In the genomic region with DNA sequence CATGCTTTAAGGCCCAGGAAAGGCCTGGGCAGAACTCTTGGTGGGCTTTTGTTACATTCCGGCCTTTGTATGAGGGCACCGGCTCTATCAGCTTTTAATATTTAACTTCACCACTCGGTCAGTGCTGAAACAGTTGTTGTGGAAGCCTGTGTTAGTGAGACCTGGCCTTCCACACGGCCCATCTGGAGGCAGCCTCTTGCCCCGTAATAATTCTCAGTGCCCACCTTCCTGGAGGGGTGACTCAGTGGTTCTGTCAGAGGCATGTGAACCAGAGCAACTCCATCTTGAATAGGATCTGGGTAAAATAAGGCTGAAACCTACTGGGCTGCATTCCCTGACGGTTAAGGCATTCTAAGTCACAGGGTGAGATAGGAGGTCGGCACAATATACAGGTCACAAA, we compare ENCODE assay signal across 22 cellular contexts.
DNase-seq lines count a peak whose midpoint lies in the region; ATAC-seq, FAIRE-seq and TF ChIP-seq lines count a peak whose summit lies in the region.
"Had no signal": no experiment of that assay in that cellular context is flagged by ENCODE, and none has a peak within 500 bp of the region (broad histone marks: within the 10 kb centered on the region; RNA-seq: fewer than 3 reads in every experiment).

No MANE protein-coding gene starts in this region.

- POLR2A ChIA-PET in K562 (lab: Yijun Ruan, JAX), result no interaction called here
- POLR2A ChIA-PET in HepG2 (lab: Yijun Ruan, JAX), result no interaction called here
- POLR2A ChIA-PET in CD8-positive, alpha-beta T cell (lab: Charles Lee), result no interaction called here

- H3K9ac ChIP-seq in K562 (ENCODE audit: insufficient read depth in 1 of 2, low read depth in 2 of 2, low read length in 2 of 2) (no peak overlapping the region), HepG2 (ENCODE audit: insufficient read depth, low read depth, low read length) (no peak overlapping the region)

- H3K27me3 Mint-ChIP-seq in neural crest cell (ENCODE audit: low read depth), result no peaks in the 10 kb centered on the region
- no peaks in the 10 kb centered on the region for H3K27me3 Mint-ChIP-seq in CD8-positive, alpha-beta T cell (ENCODE audit: low read depth)
- H3K27me3 Mint-ChIP-seq: CD4-positive, alpha-beta T cell; IgD-negative memory B cell had no signal

- no peak overlapping the region for H3K4me3 Mint-ChIP-seq in neural crest cell
- no peak overlapping the region for H3K4me3 Mint-ChIP-seq in CD8-positive, alpha-beta T cell
- H3K4me3 Mint-ChIP-seq: CD4-positive, alpha-beta T cell; HFFc6; IgD-negative memory B cell had no signal

- H3K36me3 ChIP-seq in K562 (ENCODE audit: control insufficient read depth, insufficient read depth, low read length) (no peaks in the 10 kb centered on the region), HepG2 (replicated peaks in 1 of 2; ENCODE audit: control insufficient read depth in 1 of 2, insufficient read depth in 2 of 2, low read length in 2 of 2) (no peaks in the 10 kb centered on the region)
- no peaks in the 10 kb centered on the region for H3K36me3 ChIP-seq in CD8-positive, alpha-beta T cell (ENCODE audit: insufficient read depth, low read length)

- TF ChIP-seq POLR2A in K562 (conservative IDR thresholded peaks at IDR 0.05) (no peak), HepG2 (IDR thresholded peaks at IDR 0.05; ENCODE audit: insufficient read depth in 1 of 2, low read depth in 2 of 2, low read length in 2 of 2) (no peak)

- no peak for DNase-seq in K562 (ENCODE audit: extremely low read depth in 1 of 4, low spot score in 3 of 4)
- DNase-seq in HepG2 (ENCODE audit: low spot score), result peak; percentile 3
- no peak for DNase-seq in neural crest cell (ENCODE audit: low read depth, low spot score)
- DNase-seq in NCI-H748 (lab: John Stamatoyannopoulos, UW; ENCODE audit: unreplicated experiment), result no peak
- DNase-seq in CD8-positive, alpha-beta T cell, result no peak
- DNase-seq in iPS-NIHi11 (ENCODE audit: low spot score), result no peak
- DNase-seq in A172 (ENCODE audit: low spot score), result no peak
- DNase-seq: AML-193; CD4-positive, alpha-beta T cell; DMS153; DMS79; GDM1; GOT3; H7; HFFc6 had no signal

- FAIRE-seq in K562 (lab: Jason Lieb, UNC) (no peak), HepG2 (lab: Jason Lieb, UNC) (no peak)
- FAIRE-seq: A549, GM12892, GM18507, HTR-8/SVneo had no signal

- H3K4me1 Mint-ChIP-seq in neural crest cell, result peaks cover 15% of the 10 kb centered on the region
- H3K4me1 Mint-ChIP-seq in CD8-positive, alpha-beta T cell (ENCODE audit: low read depth), result no peaks in the 10 kb centered on the region

- no peak for ATAC-seq in K562
- ATAC-seq in HepG2, result peak; percentile 61; the same call in 2 of the 3 replicates
- ATAC-seq in CD8-positive, alpha-beta T cell, result no peak
- ATAC-seq: A549, HCT116 had no signal

- H3K9me1 ChIP-seq in K562 (ENCODE audit: control insufficient read depth, insufficient read depth, low read length), result no peaks in the 10 kb centered on the region

- TF ChIP-seq CTCF in K562 (IDR thresholded peaks at IDR 0.05 in 2 of 3, conservative IDR thresholded peaks at IDR 0.05 in 1 of 3; ENCODE audit: insufficient read depth in 2 of 3, low read depth in 1 of 3, low read length in 3 of 3), result no peak
- TF ChIP-seq CTCF in HepG2 (CRISPR knock-in tag; IDR thresholded peaks at IDR 0.05), result no peak
- no peak for TF ChIP-seq CTCF in neural crest cell (conservative IDR thresholded peaks at IDR 0.05)
- no peak for TF ChIP-seq CTCF in CD8-positive, alpha-beta T cell (IDR thresholded peaks at IDR 0.05)

- TF ChIP-seq EP300 in K562 (IDR thresholded peaks at IDR 0.05; ENCODE audit: low read length) (no peak), HepG2 (IDR thresholded peaks at IDR 0.05; ENCODE audit: low read depth in 2 of 2, low read length in 2 of 2) (no peak), HepG2 (CRISPR knock-in tag; IDR thresholded peaks at IDR 0.05; ENCODE audit: borderline replicate concordance) (no peak)

- H3K36me3 Mint-ChIP-seq in neural crest cell (ENCODE audit: low read depth), result no peaks in the 10 kb centered on the region
- H3K36me3 Mint-ChIP-seq in CD8-positive, alpha-beta T cell, result no peaks in the 10 kb centered on the region

- no peaks in the 10 kb centered on the region for H4K20me1 ChIP-seq in K562 (replicated peaks; ENCODE audit: control insufficient read depth, insufficient read depth, low read length)
- no peaks in the 10 kb centered on the region for H4K20me1 ChIP-seq in HepG2 (ENCODE audit: insufficient read depth, low read length)

- no peaks in the 10 kb centered on the region for H3K9me3 Mint-ChIP-seq in neural crest cell
- H3K9me3 Mint-ChIP-seq in CD8-positive, alpha-beta T cell, result no peaks in the 10 kb centered on the region
- H3K9me3 Mint-ChIP-seq: CD4-positive, alpha-beta T cell; HFFc6 had no signal

- TF ChIP-seq RAD21 in K562 (CRISPR knock-in tag; conservative IDR thresholded peaks at IDR 0.05 in 1 of 2, IDR thresholded peaks at IDR 0.05 in 1 of 2) (no peak), HepG2 (CRISPR knock-in tag; IDR thresholded peaks at IDR 0.05) (no peak)

- no peaks in the 10 kb centered on the region for H3K79me2 ChIP-seq in K562 (ENCODE audit: control insufficient read depth, insufficient read depth, low read length)
- H3K79me2 ChIP-seq in HepG2 (ENCODE audit: insufficient read depth, low read length), result no peaks in the 10 kb centered on the region

- no peak overlapping the region for H3K27ac ChIP-seq in K562 (ENCODE audit: extremely low read depth, low read depth, low read length)
- no peak overlapping the region for H3K27ac ChIP-seq in HepG2 (ENCODE audit: extremely low read length, insufficient read depth, low read length)
- H3K27ac ChIP-seq in CD8-positive, alpha-beta T cell (ENCODE audit: low read depth, low read length), result no peak overlapping the region
- H3K27ac ChIP-seq: A549, C4-2B had no signal

- H3K27me3 ChIP-seq in K562 (ENCODE audit: control insufficient read depth in 2 of 2, insufficient read depth in 2 of 2, low read length in 2 of 2), result no peaks in the 10 kb centered on the region
- H3K27me3 ChIP-seq in HepG2 (ENCODE audit: control insufficient read depth in 1 of 2, insufficient read depth in 2 of 2, low read length in 2 of 2), result no peaks in the 10 kb centered on the region
- H3K27me3 ChIP-seq in CD8-positive, alpha-beta T cell (ENCODE audit: insufficient read depth, low read length), result no peaks in the 10 kb centered on the region

- BruUV-seq in K562 (replicated peaks; lab: Mats Ljungman, UMichigan) (no TSS peak), HepG2 (replicated peaks; lab: Mats Ljungman, UMichigan) (no TSS peak)

- no peaks in the 10 kb centered on the region for H3K4me1 ChIP-seq in K562 (replicated peaks in 1 of 2; ENCODE audit: control insufficient read depth in 2 of 2, insufficient read depth in 2 of 2, low read length in 2 of 2)
- peaks cover 25% of the 10 kb centered on the region for H3K4me1 ChIP-seq in HepG2 (ENCODE audit: insufficient read depth, low read length)
- H3K4me1 ChIP-seq in CD8-positive, alpha-beta T cell (ENCODE audit: insufficient read depth, low read length), result no peaks in the 10 kb centered on the region
- H3K4me1 ChIP-seq: A549 had no signal

- 3% methylated on average over 6 of the region's 7 CpGs for WGBS in K562 (ENCODE audit: insufficient coverage, low coverage, missing lambda C conversion rate)
- 37% methylated on average over 4 of the region's 7 CpGs for WGBS in HepG2 (ENCODE audit: low lambda C conversion rate)

- H3K9me3 ChIP-seq in K562 (replicated peaks; ENCODE audit: control insufficient read depth, insufficient read depth, low read depth, low read length) (no peaks in the 10 kb centered on the region), HepG2 (ENCODE audit: low read length) (no peaks in the 10 kb centered on the region)
- no peaks in the 10 kb centered on the region for H3K9me3 ChIP-seq in CD8-positive, alpha-beta T cell (ENCODE audit: low read length)
- H3K9me3 ChIP-seq: A549 had no signal

- H3K4me3 ChIP-seq in K562 (no peak overlapping the region), HepG2 (replicated peaks in 1 of 3; ENCODE audit: insufficient read depth in 1 of 3, low read depth in 2 of 3, low read length in 3 of 3) (no peak overlapping the region)
- no peak overlapping the region for H3K4me3 ChIP-seq in CD8-positive, alpha-beta T cell (ENCODE audit: low read depth, low read length)
- H3K4me3 ChIP-seq: A549 had no signal

- intact Hi-C loops in K562 (cut with micrococcal nuclease), result no loop called here
- intact Hi-C loops in HepG2 (cut with micrococcal nuclease; ENCODE audit: unreplicated experiment), result no loop called here
- intact Hi-C loops in CD8-positive, alpha-beta T cell (cut with DNase I, micrococcal nuclease), result no loop called here

- CTCF ChIA-PET in K562 (lab: Yijun Ruan, JAX; ENCODE audit: low intra/inter-chr PET ratio), result no interaction called here
- CTCF ChIA-PET in HepG2 (lab: Yijun Ruan, JAX; ENCODE audit: low intra/inter-chr PET ratio, low total read pairs), result no interaction called here
- CTCF ChIA-PET in CD8-positive, alpha-beta T cell (lab: Charles Lee), result no interaction called here

- in situ Hi-C loops in K562 (cut with MboI) (no loop called here), HepG2 (cut with HindIII; ENCODE audit: extremely low pct_ligation_motif_present, low pct_unique_long_range_greater_than_20kb) (no loop called here)

- H3K4me2 ChIP-seq in K562 (ENCODE audit: insufficient read depth, low read length) (no peak overlapping the region), HepG2 (ENCODE audit: low read depth, low read length) (peak overlapping the region; percentile 42)
- H3K4me2 ChIP-seq: A549 had no signal

- H2AFZ ChIP-seq in K562 (ENCODE audit: low read depth, low read length) (no peak overlapping the region), HepG2 (ENCODE audit: low read length) (no peak overlapping the region)

- peak overlapping the region; percentile 52 for H3K27ac Mint-ChIP-seq in neural crest cell (ENCODE audit: unreplicated experiment)
- H3K27ac Mint-ChIP-seq in CD8-positive, alpha-beta T cell, result no peak overlapping the region
- H3K27ac Mint-ChIP-seq: CD4-positive, alpha-beta T cell; HFFc6; IgD-negative memory B cell had no signal

TF ChIP-seq in K562, 482 proteins besides CTCF, POLR2A, EP300 and RAD21 (continues in another document):
- TF ChIP-seq MAFG (tag; conservative IDR thresholded peaks at IDR 0.05) (no peak), SUPT5H (IDR thresholded peaks at IDR 0.05) (no peak), KAT8 (IDR thresholded peaks at IDR 0.05; ENCODE audit: low read depth) (no peak)

TF ChIP-seq in HepG2, 621 proteins besides CTCF, POLR2A, EP300 and RAD21 (continues in another document):
- no peak for TF ChIP-seq CCAR2 (optimal IDR thresholded peaks at IDR 0.05; ENCODE audit: low read depth, low read length)

Comparison
In these comparisons a context has a peak if more than half of its experiments do, and no peak if none do; other contexts are left out.
1. Of the 241 proteins assayed by ChIP-seq in both HepG2 and K562: peak only in HepG2: none; only in K562: BCL6, ERF, FOXO4, HBP1, KLF6, SMAD3 and 3 more; in both: none; in neither: 229; mixed calls (peak in some experiments, not most) for 3.